24 cellular contexts compared by ENCODE assay signal in the genomic region with DNA sequence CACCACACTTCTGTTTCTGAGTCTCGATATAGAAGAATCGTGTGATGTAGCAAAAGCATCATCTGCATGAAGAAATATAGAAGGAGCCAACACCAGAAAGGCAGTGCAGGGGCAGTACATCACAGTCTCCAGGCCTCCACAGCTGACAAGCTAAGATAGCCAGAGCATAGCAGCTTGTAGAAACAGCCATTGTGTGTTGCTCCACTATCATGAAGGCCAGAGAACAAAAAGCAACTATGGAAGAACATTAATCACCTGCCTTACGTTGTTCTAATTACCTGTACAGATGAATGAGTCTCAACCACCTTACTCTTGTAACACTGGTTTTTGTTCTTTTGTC.
"Had no signal": no experiment of that assay in that cellular context is flagged by ENCODE, and none has a peak within 500 bp of the region (broad histone marks: within the 10 kb centered on the region; RNA-seq: fewer than 3 reads in every experiment).

No MANE protein-coding gene starts in this region.

- H3K4me3 ChIP-seq: cardiac muscle cell, lower lobe of right lung, sigmoid colon, transverse colon, vagina had no signal

- H3K27ac ChIP-seq: cardiac muscle cell, lower lobe of right lung, sigmoid colon, transverse colon, vagina, VCaP had no signal

- H3K4me3 Mint-ChIP-seq: activated CD4-positive, alpha-beta memory T cell treated with anti-CD3 and anti-CD28 coated beads, Interleukin-2, amount 10 ng/mL, durations not matched to agents 7 days and 5 days; activated CD4-positive, alpha-beta T cell treated with anti-CD3 and anti-CD28 coated beads, Interleukin-2, amount 10 ng/mL, durations not matched to agents 24 days and 14 days; activated naive CD4-positive, alpha-beta T cell treated with anti-CD3 and anti-CD28 coated beads for 36 hours; activated naive CD8-positive, alpha-beta T cell treated with anti-CD3 and anti-CD28 coated beads, Interleukin-2, amount 10 ng/mL, durations not matched to agents 7 days and 5 days; activated T-cell treated with anti-CD3 and anti-CD28 coated beads, Interleukin-2, amount 50 U/mL, for 72 hours; naive thymus-derived CD4-positive, alpha-beta T cell; neural crest cell; stimulated activated naive B cell treated with anti-CD40 and anti-IgM and Interleukin-4, amounts not matched to agents 10 μg/mL and 1 μg/mL and 100 μg/mL, for 72 hours; T-helper 17 cell had no signal

- H3K36me3 ChIP-seq: cardiac muscle cell, lower lobe of right lung, sigmoid colon, transverse colon, vagina had no signal

- H3K36me3 Mint-ChIP-seq: activated naive CD8-positive, alpha-beta T cell treated with anti-CD3 and anti-CD28 coated beads, Interleukin-2, amount 10 ng/mL, durations not matched to agents 7 days and 5 days; naive thymus-derived CD4-positive, alpha-beta T cell; stimulated activated naive B cell treated with anti-CD40 and anti-IgM and Interleukin-4, amounts not matched to agents 10 μg/mL and 1 μg/mL and 100 μg/mL, for 72 hours had no signal

- H3K27me3 ChIP-seq: cardiac muscle cell, sigmoid colon, transverse colon, vagina had no signal

- H3K4me1 ChIP-seq: lower lobe of right lung, sigmoid colon, transverse colon, vagina had no signal

- ATAC-seq: activated CD4-positive, CD25-positive, alpha-beta regulatory T cell treated with anti-CD3 and anti-CD28 coated beads, Interleukin-2, amount 50 U/mL, for 24 hours; activated T-cell treated with anti-CD3 and anti-CD28 coated beads, Interleukin-2, amount 50 U/mL, for 72 hours; left cardiac atrium; naive thymus-derived CD4-positive, alpha-beta T cell; T-helper 17 cell had no signal

- H3K27ac Mint-ChIP-seq: activated CD4-positive, alpha-beta memory T cell treated with anti-CD3 and anti-CD28 coated beads, Interleukin-2, amount 10 ng/mL, durations not matched to agents 7 days and 5 days; activated CD4-positive, alpha-beta T cell treated with anti-CD3 and anti-CD28 coated beads, Interleukin-2, amount 10 ng/mL, durations not matched to agents 24 days and 14 days; activated naive CD4-positive, alpha-beta T cell treated with anti-CD3 and anti-CD28 coated beads for 36 hours; activated naive CD8-positive, alpha-beta T cell treated with anti-CD3 and anti-CD28 coated beads, Interleukin-2, amount 10 ng/mL, durations not matched to agents 7 days and 5 days; activated T-cell treated with anti-CD3 and anti-CD28 coated beads, Interleukin-2, amount 50 U/mL, for 72 hours; naive thymus-derived CD4-positive, alpha-beta T cell; stimulated activated naive B cell treated with anti-CD40 and anti-IgM and Interleukin-4, amounts not matched to agents 10 μg/mL and 1 μg/mL and 100 μg/mL, for 72 hours; T-helper 17 cell had no signal

- H3K9me3 ChIP-seq: lower lobe of right lung, sigmoid colon, transverse colon, vagina had no signal

- DNase-seq: activated CD4-positive, alpha-beta memory T cell treated with anti-CD3 and anti-CD28 coated beads, Interleukin-2, amount 10 ng/mL, durations not matched to agents 7 days and 5 days; activated CD4-positive, alpha-beta T cell treated with anti-CD3 and anti-CD28 coated beads, Interleukin-2, amount 10 ng/mL, durations not matched to agents 24 days and 14 days; activated effector memory CD4-positive, alpha-beta T cell treated with Interleukin-2 at 50 U/mL for 16 hours; activated naive CD4-positive, alpha-beta T cell treated with anti-CD3 and anti-CD28 coated beads for 36 hours; activated naive CD8-positive, alpha-beta T cell treated with anti-CD3 and anti-CD28 coated beads, Interleukin-2, amount 10 ng/mL, durations not matched to agents 7 days and 5 days; activated T-cell treated with anti-CD3 and anti-CD28 coated beads, Interleukin-2, amount 50 U/mL, for 72 hours; erythroblast; glutamatergic neuron; hippocampal formation; left cardiac atrium; lower lobe of right lung; naive thymus-derived CD4-positive, alpha-beta T cell; occipital lobe; sigmoid colon; stimulated activated CD4-positive, alpha-beta T cell treated with anti-CD3 and anti-CD28 coated beads, Interleukin-2, amount 100 ng/mL, for 48 hours; stimulated activated CD8-positive, alpha-beta memory T cell treated with anti-CD3 and anti-CD28 coated beads, Interleukin-4, amount 100 ng/mL, for 48 hours; stimulated activated naive B cell treated with anti-CD40 and anti-IgM and Interleukin-4, amounts not matched to agents 10 μg/mL and 1 μg/mL and 100 μg/mL, for 72 hours; T-helper 17 cell; transverse colon had no signal

- H3K4me1 Mint-ChIP-seq: activated CD4-positive, alpha-beta memory T cell treated with anti-CD3 and anti-CD28 coated beads, Interleukin-2, amount 10 ng/mL, durations not matched to agents 7 days and 5 days; activated CD4-positive, alpha-beta T cell treated with anti-CD3 and anti-CD28 coated beads, Interleukin-2, amount 10 ng/mL, durations not matched to agents 24 days and 14 days; activated naive CD8-positive, alpha-beta T cell treated with anti-CD3 and anti-CD28 coated beads, Interleukin-2, amount 10 ng/mL, durations not matched to agents 7 days and 5 days; naive thymus-derived CD4-positive, alpha-beta T cell; stimulated activated naive B cell treated with anti-CD40 and anti-IgM and Interleukin-4, amounts not matched to agents 10 μg/mL and 1 μg/mL and 100 μg/mL, for 72 hours; T-helper 17 cell had no signal

- H3K27me3 Mint-ChIP-seq: activated CD4-positive, alpha-beta memory T cell treated with anti-CD3 and anti-CD28 coated beads, Interleukin-2, amount 10 ng/mL, durations not matched to agents 7 days and 5 days; activated CD4-positive, alpha-beta T cell treated with anti-CD3 and anti-CD28 coated beads, Interleukin-2, amount 10 ng/mL, durations not matched to agents 24 days and 14 days; activated naive CD8-positive, alpha-beta T cell treated with anti-CD3 and anti-CD28 coated beads, Interleukin-2, amount 10 ng/mL, durations not matched to agents 7 days and 5 days; naive thymus-derived CD4-positive, alpha-beta T cell; stimulated activated naive B cell treated with anti-CD40 and anti-IgM and Interleukin-4, amounts not matched to agents 10 μg/mL and 1 μg/mL and 100 μg/mL, for 72 hours; T-helper 17 cell had no signal
